ENCODE assay signal across 9 cellular contexts in genomic region chr5:92907914-92908606, GRCh38.
DNase-seq lines count a peak whose midpoint lies in the region; ATAC-seq, FAIRE-seq and TF ChIP-seq lines count a peak whose summit lies in the region.
"Had no signal": no experiment of that assay in that cellular context is flagged by ENCODE, and none has a peak within 500 bp of the region (broad histone marks: within the 10 kb centered on the region; RNA-seq: fewer than 3 reads in every experiment).

No MANE protein-coding gene starts in this region.

- H3K27me3 Mint-ChIP-seq in stimulated activated naive B cell treated with anti-CD40 and anti-IgM and Interleukin-4, amounts not matched to agents 10 μg/mL and 1 μg/mL and 100 μg/mL, for 72 hours, result no peaks in the 10 kb centered on the region
- H3K27me3 Mint-ChIP-seq: B cell had no signal

- H3K9me3 Mint-ChIP-seq in stimulated activated naive B cell treated with anti-CD40 and anti-IgM and Interleukin-4, amounts not matched to agents 10 μg/mL and 1 μg/mL and 100 μg/mL, for 72 hours, result no peaks in the 10 kb centered on the region

- H3K4me3 ChIP-seq in A549, result no peak overlapping the region

- H3K4me3 Mint-ChIP-seq in stimulated activated naive B cell treated with anti-CD40 and anti-IgM and Interleukin-4, amounts not matched to agents 10 μg/mL and 1 μg/mL and 100 μg/mL, for 72 hours, result no peak overlapping the region
- H3K4me3 Mint-ChIP-seq: B cell had no signal

- no peak for TF ChIP-seq EP300 in A549 (IDR thresholded peaks at IDR 0.05)

- no peaks in the 10 kb centered on the region for H3K36me3 Mint-ChIP-seq in stimulated activated naive B cell treated with anti-CD40 and anti-IgM and Interleukin-4, amounts not matched to agents 10 μg/mL and 1 μg/mL and 100 μg/mL, for 72 hours

- ATAC-seq in A549, result no peak
- peak; percentile 71 for ATAC-seq in GM19395 (IDR thresholded peaks at IDR 0.05; ENCODE audit: unreplicated experiment)
- peak; percentile 64 for ATAC-seq in HG03520 (IDR thresholded peaks at IDR 0.05; ENCODE audit: unreplicated experiment)
- ATAC-seq in stimulated activated naive B cell treated with anti-CD40 and anti-IgM and Interleukin-4, amounts not matched to agents 10 μg/mL and 1 μg/mL and 100 μg/mL, for 72 hours (replicated peaks), result no peak

- no peak for TF ChIP-seq CTCF in A549 (IDR thresholded peaks at IDR 0.05)

- TF ChIP-seq POLR2A in A549 (IDR thresholded peaks at IDR 0.05; ENCODE audit: low read length), result no peak

- no peak for FAIRE-seq in A549 (lab: Jason Lieb, UNC)
- FAIRE-seq in HTR-8/SVneo (lab: Jason Lieb, UNC), result no peak

- DNase-seq in A549 (ENCODE audit: low read depth in 1 of 2, low spot score in 1 of 2) (no peak), dedifferentiated amniotic fluid mesenchymal stem cell (ENCODE audit: extremely low spot score) (peak; percentile 24), HTR-8/SVneo (ENCODE audit: insufficient read length, low spot score) (no peak), iPS-NIHi7 (ENCODE audit: extremely low spot score) (no peak)
- no peak for DNase-seq in stimulated activated naive B cell treated with anti-CD40 and anti-IgM and Interleukin-4, amounts not matched to agents 10 μg/mL and 1 μg/mL and 100 μg/mL, for 72 hours
- DNase-seq in activated CD4-positive, alpha-beta T cell treated with anti-CD3 and anti-CD28 coated beads, Interleukin-2, amount 50 U/mL, for 4 hours, result no peak

- no peak for TF ChIP-seq RAD21 in A549 (conservative IDR thresholded peaks at IDR 0.05 in 1 of 2, IDR thresholded peaks at IDR 0.05 in 1 of 2)

- peaks cover 8% of the 10 kb centered on the region; the same call in 1 of the 3 replicates for H3K4me1 ChIP-seq in A549

- POLR2A ChIA-PET in A549 (lab: Yijun Ruan, JAX), result no interaction called here

- H3K27ac ChIP-seq in A549, result 0 out of 6 replicates have a peak overlapping the region, but pooled peaks of 1 of the 2 experiments have one; percentile 15

- 54% methylated on average over 2 of the region's 2 CpGs for WGBS in A549 (ENCODE audit: missing lambda C conversion rate)

- no peak overlapping the region for H3K27ac Mint-ChIP-seq in stimulated activated naive B cell treated with anti-CD40 and anti-IgM and Interleukin-4, amounts not matched to agents 10 μg/mL and 1 μg/mL and 100 μg/mL, for 72 hours
- H3K27ac Mint-ChIP-seq: B cell had no signal

- CTCF ChIA-PET in A549 (lab: Yijun Ruan, JAX), result interaction anchor here (0.6 to 1.5 kb wide), 3 partner anchors 653 to 1830 kb away, joined by 3 to 4 read pairs (median 3); no protein-coding TSS in a partner anchor

- peak overlapping the region; percentile 35; the same call in 2 of the 3 replicates for H3K4me2 ChIP-seq in A549

- H3K9me3 ChIP-seq in A549, result no peaks in the 10 kb centered on the region

- H3K4me1 Mint-ChIP-seq in stimulated activated naive B cell treated with anti-CD40 and anti-IgM and Interleukin-4, amounts not matched to agents 10 μg/mL and 1 μg/mL and 100 μg/mL, for 72 hours, result no peaks in the 10 kb centered on the region
- H3K4me1 Mint-ChIP-seq: B cell had no signal

TF ChIP-seq in A549, 52 proteins besides CTCF, POLR2A, EP300 and RAD21:
- TF ChIP-seq MAFK (IDR thresholded peaks at IDR 0.05; ENCODE audit: partially characterized antibody) (peak; percentile 94), RFX5 (IDR thresholded peaks at IDR 0.05) (no peak)

Comparison
In these comparisons a context has a peak if more than half of its experiments do, and no peak if none do; other contexts are left out.
1. ATAC-seq: peak in GM19395 (single experiment) and HG03520 (single experiment); none in A549 (0 of 2) and stimulated activated naive B cell treated with anti-CD40 and anti-IgM and Interleukin-4, amounts not matched to agents 10 μg/mL and 1 μg/mL and 100 μg/mL, for 72 hours (0 of 2).